ENCODE assay signal across 12 cellular contexts in the genomic region with DNA sequence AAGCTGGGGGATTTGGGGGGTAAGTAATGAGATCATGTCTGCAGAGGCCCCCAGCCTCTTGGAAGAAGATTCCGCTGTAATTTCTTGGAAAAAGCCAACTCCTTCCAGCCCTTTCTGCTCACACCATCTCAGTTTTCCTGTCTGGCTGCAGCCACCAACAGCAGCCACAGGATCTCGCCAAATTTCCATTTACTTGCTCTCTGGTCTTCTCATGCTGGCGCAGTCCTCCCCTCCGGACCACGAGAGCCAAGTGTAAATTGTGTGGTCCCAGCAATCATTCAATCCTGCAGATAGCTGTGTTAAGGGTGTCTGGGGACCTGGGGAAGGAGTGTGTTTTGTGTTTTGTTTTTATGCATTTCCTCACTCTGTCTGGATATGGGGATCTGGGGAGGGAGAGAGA.
"Had no signal": no experiment of that assay in that cellular context is flagged by ENCODE, and none has a peak within 500 bp of the region (broad histone marks: within the 10 kb centered on the region; RNA-seq: fewer than 3 reads in every experiment).

No MANE protein-coding gene starts in this region.

- H3K36me3 ChIP-seq: adrenal gland, vagina had no signal

- FAIRE-seq: endometrium had no signal

- H3K27me3 ChIP-seq: adrenal gland, dorsolateral prefrontal cortex, vagina had no signal

- DNase-seq: activated B cell treated with CpG ODN at 0.5 μM for 24 hours; activated CD4-positive, alpha-beta T cell treated with anti-CD3 and anti-CD28 coated beads, Interleukin-2, amount 10 ng/mL, durations not matched to agents 7 days and 5 days; activated naive CD4-positive, alpha-beta T cell treated with anti-CD3 and anti-CD28 coated beads, Interleukin-2, amount 50 U/mL, for 16 hours; adrenal gland; cerebellar nuclear complex; dorsolateral prefrontal cortex; foreskin melanocyte; nephron progenitor cell; stimulated activated CD4-positive, alpha-beta T cell treated with anti-CD3 and anti-CD28 coated beads, Interleukin-4, amount 100 ng/mL, for 1 hour; stimulated activated CD8-positive, alpha-beta memory T cell treated with anti-CD3 and anti-CD28 coated beads, Interleukin-4, amount 100 ng/mL, for 48 hours had no signal

- H3K4me3 ChIP-seq: adrenal gland, dorsolateral prefrontal cortex, vagina had no signal

- H3K9me3 ChIP-seq: adrenal gland, vagina had no signal

- H3K27ac ChIP-seq: adrenal gland had no signal
